In the genomic region with DNA sequence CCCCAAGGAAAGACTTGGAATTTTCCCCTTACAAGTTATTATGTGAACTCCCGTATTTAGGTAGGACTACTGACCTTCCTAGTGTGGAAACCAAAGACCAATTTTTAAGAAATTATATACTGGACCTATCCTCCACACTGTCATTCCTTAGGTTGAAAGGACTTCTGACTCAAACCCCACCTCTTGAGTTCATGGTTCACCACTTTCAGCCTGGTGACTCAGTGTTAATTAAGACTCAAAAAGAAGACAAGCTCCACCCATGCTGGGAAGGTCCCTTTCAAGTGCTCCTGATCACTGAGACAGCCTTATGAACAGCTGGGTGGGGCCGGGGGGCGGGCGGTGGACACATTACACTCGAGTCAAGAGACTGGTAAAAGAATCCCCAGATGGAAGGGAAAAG, we compare ENCODE assay signal across 16 cellular contexts.
DNase-seq lines count a peak whose midpoint lies in the region; ATAC-seq lines count a peak whose summit lies in the region.
"Had no signal": no experiment of that assay in that cellular context is flagged by ENCODE, and none has a peak within 500 bp of the region (broad histone marks: within the 10 kb centered on the region; RNA-seq: fewer than 3 reads in every experiment).

No MANE protein-coding gene starts in this region.

- no peaks in the 10 kb centered on the region for H3K9me2 ChIP-seq in GM23248 (ENCODE audit: insufficient read depth)

- H3K4me2 ChIP-seq in GM23248 (ENCODE audit: unreplicated experiment), result no peak overlapping the region

- H3K27ac ChIP-seq in GM23248, result no peak overlapping the region
- H3K27ac ChIP-seq: VCaP had no signal

- H3K79me2 ChIP-seq in GM23248 (ENCODE audit: insufficient read depth), result no peaks in the 10 kb centered on the region

- H3K36me3 ChIP-seq in GM23248 (ENCODE audit: low read depth), result no peaks in the 10 kb centered on the region

- intact Hi-C loops in left ventricle myocardium superior (cut with micrococcal nuclease), result no loop called here

- peak; percentile 66 for ATAC-seq in GM18508 (IDR thresholded peaks at IDR 0.05; ENCODE audit: insufficient read depth, unreplicated experiment)
- peak; percentile 65 for ATAC-seq in GM21360 (IDR thresholded peaks at IDR 0.05; ENCODE audit: unreplicated experiment)
- peak; percentile 64 for ATAC-seq in HG02981 (IDR thresholded peaks at IDR 0.05; ENCODE audit: unreplicated experiment)
- ATAC-seq in left ventricle myocardium superior, result no peak

- no peaks in the 10 kb centered on the region for H3K9me3 ChIP-seq in GM23248 (ENCODE audit: low read depth)

- 68% methylated on average over 5 of the region's 5 CpGs for WGBS in GM23248 (ENCODE audit: low coverage in 1 of 2, low lambda C conversion rate in 2 of 2, missing lambda C conversion rate in 2 of 2), 2 experiments

- H3K4me3 ChIP-seq in GM23248, result no peak overlapping the region

- in situ Hi-C loops in GM23248 (cut with MboI), result no loop called here

- no peaks in the 10 kb centered on the region for H4K20me1 ChIP-seq in GM23248 (ENCODE audit: insufficient read depth)

- H2AFZ ChIP-seq in GM23248, result no peak overlapping the region

- peak; percentile 3 for DNase-seq in NCI-H69 (lab: John Stamatoyannopoulos, UW)
- DNase-seq in NCI-H2107 treated with DMSO at 0.1 percent for 48 hours (lab: John Stamatoyannopoulos, UW; ENCODE audit: unreplicated experiment), result no peak
- no peak for DNase-seq in NCI-H1436 treated with DMSO at 0.1 percent for 48 hours (lab: John Stamatoyannopoulos, UW)
- DNase-seq in left ventricle myocardium superior, result no peak
- no peak for DNase-seq in GM23248
- DNase-seq: activated CD8-positive, alpha-beta memory T cell treated with anti-CD3 and anti-CD28 coated beads, Interleukin-2, amount 50 U/mL, for 48 hours; amygdala; DMS79 treated with DMSO at 0.1 percent for 48 hours; HCEC 1CT; NCI-H1417 treated with DMSO at 0.1 percent for 48 hours; stimulated activated CD4-positive, alpha-beta T cell treated with anti-CD3 and anti-CD28 coated beads, Interleukin-1b, Interleukin-23, amount 100 ng/mL, for 48 hours; stimulated activated naive CD4-positive, alpha-beta T cell had no signal

- no peak overlapping the region for H3K9ac ChIP-seq in GM23248

- no peaks in the 10 kb centered on the region for H3K4me1 ChIP-seq in GM23248 (ENCODE audit: insufficient read depth)

- no peaks in the 10 kb centered on the region for H3K27me3 ChIP-seq in GM23248 (replicated peaks; ENCODE audit: insufficient read depth)

- H3F3A ChIP-seq in GM23248 (ENCODE audit: insufficient read depth), result no peaks in the 10 kb centered on the region
